Comparison of ENCODE assay signal across 9 cellular contexts in genomic region chr2:162731917-162732804, GRCh38.
DNase-seq lines count a peak whose midpoint lies in the region; ATAC-seq, FAIRE-seq and TF ChIP-seq lines count a peak whose summit lies in the region.
"Had no signal": no experiment of that assay in that cellular context is flagged by ENCODE, and none has a peak within 500 bp of the region (broad histone marks: within the 10 kb centered on the region; RNA-seq: fewer than 3 reads in every experiment).

No MANE protein-coding gene starts in this region.

- CTCF ChIA-PET in H1 (lab: Charles Lee; ENCODE audit: partially characterized antibody): interaction anchor here (1.2 to 1.3 kb wide), 2 partner anchors 63 to 154 kb away, joined by 4 to 5 read pairs; no protein-coding TSS in a partner anchor

- TF ChIP-seq POLR2A in GM18505 (IDR thresholded peaks at IDR 0.05; ENCODE audit: borderline replicate concordance, extremely low read depth, insufficient read depth, insufficient read length): no peak
- TF ChIP-seq POLR2A in H1 (IDR thresholded peaks at IDR 0.05; ENCODE audit: control extremely low read depth in 1 of 2, low read depth in 2 of 2, low read length in 2 of 2): no peak

- H4K20me1 ChIP-seq in H1 (replicated peaks in 1 of 2; ENCODE audit: control insufficient read depth in 1 of 2, insufficient read depth in 2 of 2, low read length in 2 of 2): no peaks in the 10 kb centered on the region

- POLR2A ChIA-PET in H1 (lab: Charles Lee; ENCODE audit: partially characterized antibody): no interaction called here

- no peak overlapping the region for H3K14ac ChIP-seq in H1 (ENCODE audit: insufficient read length)
- H3K14ac ChIP-seq in neuronal stem cell (ENCODE audit: low read length): no peak overlapping the region
- H3K14ac ChIP-seq in mesenchymal stem cell (ENCODE audit: low read length in 2 of 2): no peak overlapping the region

- ATAC-seq in GM18505 (IDR thresholded peaks at IDR 0.05; ENCODE audit: unreplicated experiment): peak; percentile 93
- ATAC-seq in GM21528 (IDR thresholded peaks at IDR 0.05; ENCODE audit: low FRiP score, unreplicated experiment): peak; percentile 92
- ATAC-seq in HG03558 (IDR thresholded peaks at IDR 0.05; ENCODE audit: extremely low read depth, unreplicated experiment): peak; percentile 82

- H3K27me3 ChIP-seq in H1 (replicated peaks in 1 of 4; ENCODE audit: control insufficient read depth in 3 of 4, extremely low read depth in 1 of 4, insufficient read depth in 3 of 4, low read length in 3 of 4) (no peaks in the 10 kb centered on the region), neuronal stem cell (ENCODE audit: control insufficient read depth in 3 of 3, insufficient read depth in 3 of 3, low read depth in 1 of 3, low read length in 3 of 3) (no peaks in the 10 kb centered on the region), mesenchymal stem cell (ENCODE audit: control insufficient read depth in 1 of 2, insufficient read depth in 1 of 2, low read length in 2 of 2) (no peaks in the 10 kb centered on the region), right atrium auricular region (no peaks in the 10 kb centered on the region)

- H3K79me1 ChIP-seq in H1 (ENCODE audit: low read depth, low read length): no peaks in the 10 kb centered on the region
- H3K79me1 ChIP-seq in neuronal stem cell (ENCODE audit: low read depth, low read length): no peaks in the 10 kb centered on the region
- H3K79me1 ChIP-seq in mesenchymal stem cell (replicated peaks; ENCODE audit: low read length, poor library complexity, severe bottlenecking): no peaks in the 10 kb centered on the region

- H2AK5ac ChIP-seq in H1 (ENCODE audit: low read depth, low read length): no peak overlapping the region
- no peak overlapping the region for H2AK5ac ChIP-seq in neuronal stem cell (ENCODE audit: low read depth, low read length)
- no peak overlapping the region for H2AK5ac ChIP-seq in mesenchymal stem cell (ENCODE audit: low read length, severe bottlenecking)

- H2BK120ac ChIP-seq in H1 (replicated peaks; ENCODE audit: low read depth, low read length) (no peak overlapping the region), neuronal stem cell (ENCODE audit: low read depth, low read length) (no peak overlapping the region), mesenchymal stem cell (ENCODE audit: low read depth, low read length) (no peak overlapping the region)

- H3K23ac ChIP-seq in H1 (ENCODE audit: insufficient read length) (no peak overlapping the region), neuronal stem cell (ENCODE audit: low read depth, low read length, poor library complexity) (no peak overlapping the region), mesenchymal stem cell (ENCODE audit: low read length in 2 of 2) (no peak overlapping the region)

- H4K5ac ChIP-seq in H1 (ENCODE audit: insufficient read length, low read depth, low read length): no peak overlapping the region

- H3K36me3 ChIP-seq in H1 (ENCODE audit: control insufficient read depth in 2 of 4, insufficient read depth in 4 of 4, low read length in 3 of 4): no peaks in the 10 kb centered on the region
- no peaks in the 10 kb centered on the region for H3K36me3 ChIP-seq in neuronal stem cell (replicated peaks in 1 of 2; ENCODE audit: control insufficient read depth in 2 of 2, insufficient read depth in 2 of 2, low read length in 2 of 2)
- H3K36me3 ChIP-seq in mesenchymal stem cell (ENCODE audit: control insufficient read depth in 1 of 2, insufficient read depth in 2 of 2, low read depth in 1 of 2, low read length in 2 of 2): no peaks in the 10 kb centered on the region
- no peaks in the 10 kb centered on the region for H3K36me3 ChIP-seq in right atrium auricular region

- no peaks in the 10 kb centered on the region for H3K23me2 ChIP-seq in H1 (ENCODE audit: low read depth, low read length)

- H3K56ac ChIP-seq in H1 (replicated peaks; ENCODE audit: insufficient read length, low read depth, low read length): no peak overlapping the region

- H2BK12ac ChIP-seq in H1 (ENCODE audit: low read depth, low read length): no peak overlapping the region
- H2BK12ac ChIP-seq in neuronal stem cell (ENCODE audit: low read length): no peak overlapping the region
- no peak overlapping the region for H2BK12ac ChIP-seq in mesenchymal stem cell (ENCODE audit: low read length in 2 of 2)

- H3K18ac ChIP-seq in H1 (ENCODE audit: extremely low read depth, low read length): no peak overlapping the region
- H3K18ac ChIP-seq in neuronal stem cell (ENCODE audit: low read length): no peak overlapping the region
- H3K18ac ChIP-seq in mesenchymal stem cell (ENCODE audit: low read depth in 1 of 2, low read length in 2 of 2): no peak overlapping the region

- H2BK5ac ChIP-seq in H1 (ENCODE audit: low read depth, low read length) (no peak overlapping the region), neuronal stem cell (ENCODE audit: low read length) (no peak overlapping the region), mesenchymal stem cell (ENCODE audit: low read depth, low read length, poor library complexity, severe bottlenecking) (no peak overlapping the region)

- DNase-seq in H1 (ENCODE audit: low read depth in 1 of 2, low spot score in 2 of 2) (no peak), neuronal stem cell (ENCODE audit: low spot score) (no peak), mesenchymal stem cell (no peak), right atrium auricular region (ENCODE audit: low spot score) (no peak)
- DNase-seq in activated CD4-positive, alpha-beta T cell treated with anti-CD3 and anti-CD28 coated beads, Interleukin-2, amount 50 U/mL, for 4 hours: no peak
- DNase-seq: activated naive CD4-positive, alpha-beta T cell treated with anti-CD3 and anti-CD28 coated beads, Interleukin-2, amount 10 ng/mL, durations not matched to agents 7 days and 5 days had no signal

- TF ChIP-seq RAD21 in H1 (IDR thresholded peaks at IDR 0.05 in 1 of 2, conservative IDR thresholded peaks at IDR 0.05 in 1 of 2; ENCODE audit: low read depth in 2 of 2, low read length in 2 of 2): no peak

- H2BK15ac ChIP-seq in H1 (ENCODE audit: low read length) (no peak overlapping the region), neuronal stem cell (ENCODE audit: low read length) (no peak overlapping the region), mesenchymal stem cell (ENCODE audit: low read depth, poor library complexity, severe bottlenecking) (no peak overlapping the region)

- H4K8ac ChIP-seq in H1 (ENCODE audit: extremely low read depth, insufficient read depth, low read length) (no peak overlapping the region), neuronal stem cell (ENCODE audit: low read depth, low read length) (no peak overlapping the region), mesenchymal stem cell (ENCODE audit: low read length) (no peak overlapping the region)

- H3K4me2 ChIP-seq in H1 (ENCODE audit: insufficient read depth in 1 of 2, low read depth in 2 of 2, low read length in 2 of 2) (no peak overlapping the region), neuronal stem cell (ENCODE audit: insufficient read depth, low read length, poor library complexity, severe bottlenecking) (no peak overlapping the region), mesenchymal stem cell (ENCODE audit: low read length, poor library complexity, severe bottlenecking) (no peak overlapping the region)

- H3K79me2 ChIP-seq in H1 (ENCODE audit: control insufficient read depth in 1 of 2, insufficient read depth in 2 of 2, low read length in 2 of 2): no peaks in the 10 kb centered on the region

- H4K91ac ChIP-seq in H1 (replicated peaks; ENCODE audit: insufficient read length, low read length) (no peak overlapping the region), neuronal stem cell (ENCODE audit: low read depth, low read length, poor library complexity) (no peak overlapping the region), mesenchymal stem cell (ENCODE audit: low read length) (no peak overlapping the region)

- H3K4ac ChIP-seq in H1 (replicated peaks; ENCODE audit: insufficient read length, low read depth, low read length) (no peak overlapping the region), neuronal stem cell (ENCODE audit: low read length) (no peak overlapping the region), mesenchymal stem cell (ENCODE audit: low read depth in 1 of 2, low read length in 2 of 2) (no peak overlapping the region)

- H3K27ac ChIP-seq in H1 (ENCODE audit: low read depth, low read length) (no peak overlapping the region), neuronal stem cell (replicated peaks; ENCODE audit: low read length) (no peak overlapping the region), mesenchymal stem cell (ENCODE audit: low read length, poor library complexity, severe bottlenecking) (no peak overlapping the region), right atrium auricular region (no peak overlapping the region)

- H3K4me1 ChIP-seq in H1 (replicated peaks in 1 of 4; ENCODE audit: control insufficient read depth in 3 of 4, insufficient read depth in 4 of 4, low read length in 3 of 4) (peaks cover 0 to 5% (median 3%) of the 10 kb centered on the region in 4 experiments; a peak in 2 of 7 replicates), neuronal stem cell (ENCODE audit: control insufficient read depth in 2 of 2, insufficient read depth in 1 of 2, low read depth in 1 of 2, low read length in 2 of 2) (peaks cover 0 to 4% of the 10 kb centered on the region in 2 donors), mesenchymal stem cell (ENCODE audit: control insufficient read depth, insufficient read depth, low read depth, low read length) (no peaks in the 10 kb centered on the region), right atrium auricular region (no peaks in the 10 kb centered on the region)

- H3K9ac ChIP-seq in H1 (replicated peaks in 1 of 4; ENCODE audit: extremely low read depth in 1 of 4, low read depth in 3 of 4, low read length in 3 of 4) (no peak overlapping the region), neuronal stem cell (ENCODE audit: low read depth, low read length, poor library complexity) (no peak overlapping the region), mesenchymal stem cell (ENCODE audit: low read length) (no peak overlapping the region)

- H3K4me3 ChIP-seq in H1 (ENCODE audit: extremely low read depth in 1 of 4, insufficient read depth in 2 of 4, low read depth in 3 of 4, low read length in 4 of 4) (no peak overlapping the region), neuronal stem cell (ENCODE audit: low read length in 2 of 2) (no peak overlapping the region), mesenchymal stem cell (ENCODE audit: insufficient read depth in 1 of 2, low read depth in 1 of 2, low read length in 2 of 2) (no peak overlapping the region), right atrium auricular region (no peak overlapping the region)

- TF ChIP-seq CTCF in H1 (IDR thresholded peaks at IDR 0.05; ENCODE audit: control extremely low read depth in 1 of 3, insufficient read depth in 1 of 3, low read depth in 1 of 3, low read length in 3 of 3) (no peak), right atrium auricular region (IDR thresholded peaks at IDR 0.05) (no peak)

- no peak for FAIRE-seq in H1 (lab: Jason Lieb, UNC)

- TF ChIP-seq EP300 in H1 (IDR thresholded peaks at IDR 0.05; ENCODE audit: borderline replicate concordance in 1 of 2, low read depth in 2 of 2, low read length in 2 of 2): no peak

- H3K9me3 ChIP-seq in H1 (ENCODE audit: insufficient read depth in 2 of 2, low read depth in 1 of 2, low read length in 1 of 2) (no peaks in the 10 kb centered on the region), neuronal stem cell (replicated peaks in 1 of 2; ENCODE audit: control insufficient read depth in 2 of 2, insufficient read depth in 1 of 2, low read depth in 1 of 2, low read length in 2 of 2) (no peaks in the 10 kb centered on the region), mesenchymal stem cell (ENCODE audit: control insufficient read depth, low read length) (no peaks in the 10 kb centered on the region), right atrium auricular region (no peaks in the 10 kb centered on the region)

- H2BK20ac ChIP-seq in H1 (ENCODE audit: low read length): no peak overlapping the region

- WGBS in H1 (ENCODE audit: extremely low coverage in 1 of 2, insufficient coverage in 1 of 2, insufficient read length in 1 of 2, insufficient replicate concordance in 2 of 2, low coverage in 1 of 2, low lambda C conversion rate in 2 of 2, missing lambda C conversion rate in 1 of 2), 2 experiments: 90% methylated on average over 6 of the region's 6 CpGs; no CpG with 5 or more reads in 1 of the 2 experiments
- no CpG with 5 or more reads among the region's 6 CpGs for WGBS in neuronal stem cell (ENCODE audit: extremely low coverage in 2 of 2, insufficient read length in 2 of 2, insufficient replicate concordance in 1 of 2), 2 donors
- 88% methylated on average over 4 of the region's 6 CpGs for WGBS in mesenchymal stem cell

- peak overlapping the region; percentile 59 for H2AFZ ChIP-seq in H1 (ENCODE audit: low read length)
- H2AFZ ChIP-seq in neuronal stem cell (ENCODE audit: low read length): no peak overlapping the region
- no peak overlapping the region for H2AFZ ChIP-seq in mesenchymal stem cell (ENCODE audit: low read depth, low read length)
